ENCODE assay signal across 27 cellular contexts in genomic region chr12:6817056-6817455, GRCh38. TPM values are rescaled to one million over a fixed set of nuclear protein-coding genes. Genes with fewer than 3 reads are reported as not detected.
"Had no signal": no experiment of that assay in that cellular context is flagged by ENCODE, and none has a peak within 500 bp of the region (broad histone marks: within the 10 kb centered on the region; RNA-seq: fewer than 3 reads in every experiment).

No MANE protein-coding gene starts in this region.

- DNase-seq: activated CD4-positive, alpha-beta memory T cell treated with anti-CD3 and anti-CD28 coated beads, Interleukin-2, amount 10 ng/mL, durations not matched to agents 7 days and 5 days; activated CD4-positive, alpha-beta T cell treated with anti-CD3 and anti-CD28 coated beads for 36 hours; activated CD4-positive, alpha-beta T cell treated with anti-CD3 and anti-CD28 coated beads, Interleukin-2, amount 50 U/mL, for 1 hour; activated gamma-delta T cell; activated naive CD4-positive, alpha-beta T cell treated with anti-CD3 and anti-CD28 coated beads for 36 hours; activated naive CD8-positive, alpha-beta T cell treated with anti-CD3 and anti-CD28 coated beads, Interleukin-2, amount 10 ng/mL, durations not matched to agents 7 days and 5 days; activated T-cell treated with anti-CD3 and anti-CD28 coated beads, Interleukin-2, amount 50 U/mL, for 4 hours; adrenal gland; anterior cingulate cortex; cerebellar nuclear complex; Karpas-422; MM.1S; NCI-H1105; NCI-H1436; NCI-H1694 treated with DMSO at 0.1 percent for 48 hours; NCI-H2029 treated with DMSO at 0.1 percent for 48 hours; NCI-H345; NCI-H510A; NCI-H526 treated with DMSO at 0.1 percent for 48 hours; NCI-H82; OCI-M1; SHP77; WERI-Rb-1 had no signal

- H3K4me3 ChIP-seq: adrenal gland, SJSA1 had no signal

- H3K9me3 Mint-ChIP-seq: activated CD4-positive, alpha-beta memory T cell treated with anti-CD3 and anti-CD28 coated beads, Interleukin-2, amount 10 ng/mL, durations not matched to agents 7 days and 5 days; activated naive CD4-positive, alpha-beta T cell treated with anti-CD3 and anti-CD28 coated beads for 36 hours; activated naive CD8-positive, alpha-beta T cell treated with anti-CD3 and anti-CD28 coated beads, Interleukin-2, amount 10 ng/mL, durations not matched to agents 7 days and 5 days; activated T-cell treated with anti-CD3 and anti-CD28 coated beads, Interleukin-2, amount 50 U/mL, for 4 hours; T-helper 1 cell treated with Interleukin-12 subunit alpha and Interleukin-12 subunit beta and Interleukin-4 antibody, amounts not matched to agents 30 μg/mL and 1 μg/mL, for 36 hours had no signal

- H3K27ac Mint-ChIP-seq: activated CD4-positive, alpha-beta memory T cell treated with anti-CD3 and anti-CD28 coated beads, Interleukin-2, amount 10 ng/mL, durations not matched to agents 7 days and 5 days; activated naive CD4-positive, alpha-beta T cell treated with anti-CD3 and anti-CD28 coated beads for 36 hours had no signal

- H3K9me3 ChIP-seq: adrenal gland, SJSA1 had no signal

- H3K4me3 Mint-ChIP-seq: activated CD4-positive, alpha-beta memory T cell treated with anti-CD3 and anti-CD28 coated beads, Interleukin-2, amount 10 ng/mL, durations not matched to agents 7 days and 5 days; activated CD4-positive, alpha-beta T cell treated with anti-CD3 and anti-CD28 coated beads for 36 hours; activated naive CD4-positive, alpha-beta T cell treated with anti-CD3 and anti-CD28 coated beads for 36 hours; activated naive CD8-positive, alpha-beta T cell treated with anti-CD3 and anti-CD28 coated beads, Interleukin-2, amount 10 ng/mL, durations not matched to agents 7 days and 5 days; activated T-cell treated with anti-CD3 and anti-CD28 coated beads, Interleukin-2, amount 50 U/mL, for 4 hours; T-helper 1 cell treated with Interleukin-12 subunit alpha and Interleukin-12 subunit beta and Interleukin-4 antibody, amounts not matched to agents 30 μg/mL and 1 μg/mL, for 36 hours had no signal

- H3K36me3 ChIP-seq: adrenal gland, SJSA1, WERI-Rb-1 had no signal

- H3K4me1 ChIP-seq: SJSA1 had no signal

- ATAC-seq: activated CD4-positive, alpha-beta T cell treated with anti-CD3 and anti-CD28 coated beads for 36 hours; activated T-cell treated with anti-CD3 and anti-CD28 coated beads, Interleukin-2, amount 50 U/mL, for 4 hours; Panc1 had no signal

- H3K36me3 Mint-ChIP-seq: activated naive CD8-positive, alpha-beta T cell treated with anti-CD3 and anti-CD28 coated beads, Interleukin-2, amount 10 ng/mL, durations not matched to agents 7 days and 5 days had no signal

- H3K27ac ChIP-seq: adrenal gland, RWPE1, SJSA1, WERI-Rb-1 had no signal

RNA-seq across cellular contexts. Expression of gene GPR162, which starts 4.6 kb away (rescaled TPM):
- total RNA-seq: activated CD4-positive, alpha-beta memory T cell treated with anti-CD3 and anti-CD28 coated beads, Interleukin-2, amount 10 ng/mL, durations not matched to agents 7 days and 5 days had no signal

RNA-seq across cellular contexts. Expression of gene GNB3, which starts 23.7 kb away (rescaled TPM):
- total RNA-seq: activated CD4-positive, alpha-beta memory T cell treated with anti-CD3 and anti-CD28 coated beads, Interleukin-2, amount 10 ng/mL, durations not matched to agents 7 days and 5 days; SJSA1 had no signal

RNA-seq across cellular contexts. Expression of gene CD4, which starts 27.7 kb away (rescaled TPM):
- total RNA-seq: SJSA1 had no signal
